Comparison of ENCODE assay signal across 8 cellular contexts in genomic region chr14:50599700-50600444, GRCh38. TPM values are rescaled to one million over a fixed set of nuclear protein-coding genes. Genes with fewer than 3 reads are reported as not detected.
A peak's percentile ranks its signal among the peaks of the same experiment; 100 is the strongest.
DNase-seq lines count a peak whose midpoint lies in the region; ATAC-seq, FAIRE-seq and TF ChIP-seq lines count a peak whose summit lies in the region.

No MANE protein-coding gene starts in this region.

- CTCF ChIA-PET in H1 (lab: Charles Lee; ENCODE audit: partially characterized antibody): interaction anchor here (0.6 to 7.0 kb wide), 16 partner anchors 8 to 351 kb away, joined by 3 to 65 read pairs (median 4); no protein-coding TSS in a partner anchor

- H3K56ac ChIP-seq in H1 (replicated peaks; ENCODE audit: insufficient read length, low read depth, low read length): no peak overlapping the region

- POLR2A ChIA-PET in H1 (lab: Charles Lee; ENCODE audit: partially characterized antibody): no interaction called here

- H3K36me3 Mint-ChIP-seq in natural killer cell: no peaks in the 10 kb centered on the region
- H3K36me3 Mint-ChIP-seq in natural killer cell treated with Interleukin-12 subunit alpha and Interleukin-12 subunit beta and Interleukin-15 and Interleukin-18, amount 100 ng/mL, for 72 hours: no peaks in the 10 kb centered on the region

- H3K79me2 ChIP-seq in H1 (ENCODE audit: control insufficient read depth in 1 of 2, insufficient read depth in 2 of 2, low read length in 2 of 2): no peaks in the 10 kb centered on the region

- no peak overlapping the region for H4K8ac ChIP-seq in H1 (ENCODE audit: extremely low read depth, insufficient read depth, low read length)

- H2BK5ac ChIP-seq in H1 (ENCODE audit: low read depth, low read length): no peak overlapping the region

- H3K18ac ChIP-seq in H1 (ENCODE audit: extremely low read depth, low read length): no peak overlapping the region

- no peak overlapping the region for H2BK120ac ChIP-seq in H1 (replicated peaks; ENCODE audit: low read depth, low read length)

- FAIRE-seq in H1 (lab: Jason Lieb, UNC): peak; percentile 68

- no peak overlapping the region for H2BK12ac ChIP-seq in H1 (ENCODE audit: low read depth, low read length)

- peak; percentile 69 to 70 for TF ChIP-seq RAD21 in H1 (IDR thresholded peaks at IDR 0.05 in 1 of 2, conservative IDR thresholded peaks at IDR 0.05 in 1 of 2; ENCODE audit: low read depth in 2 of 2, low read length in 2 of 2)

- H3K4me1 ChIP-seq in H1 (replicated peaks in 1 of 4; ENCODE audit: control insufficient read depth in 3 of 4, insufficient read depth in 4 of 4, low read length in 3 of 4) (peaks cover 0 to 6% (median 0%) of the 10 kb centered on the region in 4 experiments; a peak in 2 of 7 replicates), mucosa of descending colon (ENCODE audit: low read depth) (no peaks in the 10 kb centered on the region)

- H4K91ac ChIP-seq in H1 (replicated peaks; ENCODE audit: insufficient read length, low read length): no peak overlapping the region

- no peak overlapping the region for H3K23ac ChIP-seq in H1 (ENCODE audit: insufficient read length)

- H3K4ac ChIP-seq in H1 (replicated peaks; ENCODE audit: insufficient read length, low read depth, low read length): no peak overlapping the region

- no peaks in the 10 kb centered on the region for H3K36me3 ChIP-seq in H1 (ENCODE audit: control insufficient read depth in 2 of 4, insufficient read depth in 4 of 4, low read length in 3 of 4)
- no peaks in the 10 kb centered on the region for H3K36me3 ChIP-seq in mucosa of descending colon (ENCODE audit: low read depth)

- no peak for TF ChIP-seq EP300 in H1 (IDR thresholded peaks at IDR 0.05; ENCODE audit: borderline replicate concordance in 1 of 2, low read depth in 2 of 2, low read length in 2 of 2)

- no peak overlapping the region for H3K27ac ChIP-seq in H1 (ENCODE audit: low read depth, low read length)

- H3K9me3 ChIP-seq in H1 (ENCODE audit: insufficient read depth in 2 of 2, low read depth in 1 of 2, low read length in 1 of 2) (no peaks in the 10 kb centered on the region), mucosa of descending colon (no peaks in the 10 kb centered on the region)

- no peaks in the 10 kb centered on the region for H3K27me3 Mint-ChIP-seq in natural killer cell (ENCODE audit: low read depth in 2 of 2)
- H3K27me3 Mint-ChIP-seq in natural killer cell treated with Interleukin-12 subunit alpha and Interleukin-12 subunit beta and Interleukin-15 and Interleukin-18, amount 100 ng/mL, for 72 hours: no peaks in the 10 kb centered on the region

- intact Hi-C loops in natural killer cell (cut with micrococcal nuclease): loop anchor here (10.0 kb wide), 2 partner anchors 175 to 265 kb away; no protein-coding TSS in a partner anchor
- intact Hi-C loops in mucosa of descending colon (cut with DNase I, micrococcal nuclease): loop anchor here in 1 of 2 donors (10.0 kb wide), 1 partner anchor 175 kb away; no protein-coding TSS in a partner anchor

- H2BK20ac ChIP-seq in H1 (ENCODE audit: low read length): no peak overlapping the region

- TF ChIP-seq CTCF in natural killer cell (IDR thresholded peaks at IDR 0.05): peak; percentile 10
- TF ChIP-seq CTCF in H1 (IDR thresholded peaks at IDR 0.05; ENCODE audit: control extremely low read depth in 1 of 3, insufficient read depth in 1 of 3, low read depth in 1 of 3, low read length in 3 of 3): peak in 2 of 3 experiments; percentile 45 to 47; a peak in 2 of 4 replicates
- TF ChIP-seq CTCF in mucosa of descending colon (IDR thresholded peaks at IDR 0.05): no peak

- H3K9me3 Mint-ChIP-seq in natural killer cell: no peaks in the 10 kb centered on the region
- H3K9me3 Mint-ChIP-seq in natural killer cell treated with Interleukin-12 subunit alpha and Interleukin-12 subunit beta and Interleukin-15 and Interleukin-18, amount 100 ng/mL, for 72 hours: no peaks in the 10 kb centered on the region

- TF ChIP-seq POLR2A in H1 (IDR thresholded peaks at IDR 0.05; ENCODE audit: control extremely low read depth in 1 of 2, low read depth in 2 of 2, low read length in 2 of 2): no peak

- DNase-seq in natural killer cell (no peak), NCI-H460 (ENCODE audit: extremely low read depth, low read depth) (peak; percentile 64), H1 (ENCODE audit: low read depth in 1 of 2, low spot score in 2 of 2) (no peak), mucosa of descending colon (peak in 1 of 3 donors; percentile 24), NCI-H774 (lab: John Stamatoyannopoulos, UW) (no peak)
- no peak for DNase-seq in natural killer cell treated with Interleukin-12 subunit alpha and Interleukin-12 subunit beta and Interleukin-15 and Interleukin-18, amount 100 ng/mL, for 72 hours (ENCODE audit: low spot score)
- DNase-seq in activated effector memory CD4-positive, alpha-beta T cell treated with anti-CD3 and anti-CD28 coated beads, Interleukin-2, amount 50 U/mL, for 16 hours: no peak

- no peak overlapping the region for H3K27ac Mint-ChIP-seq in natural killer cell
- no peak overlapping the region for H3K27ac Mint-ChIP-seq in natural killer cell treated with Interleukin-12 subunit alpha and Interleukin-12 subunit beta and Interleukin-15 and Interleukin-18, amount 100 ng/mL, for 72 hours

- H2BK15ac ChIP-seq in H1 (ENCODE audit: low read length): no peak overlapping the region

- peak overlapping the region; percentile 77 for H4K5ac ChIP-seq in H1 (ENCODE audit: insufficient read length, low read depth, low read length)

- H3K4me3 ChIP-seq in H1 (ENCODE audit: extremely low read depth in 1 of 4, insufficient read depth in 2 of 4, low read depth in 3 of 4, low read length in 4 of 4): no peak overlapping the region; a peak in 1 of 8 replicates
- no peak overlapping the region for H3K4me3 ChIP-seq in mucosa of descending colon

- H3K4me2 ChIP-seq in H1 (ENCODE audit: insufficient read depth in 1 of 2, low read depth in 2 of 2, low read length in 2 of 2): no peak overlapping the region

- no peak overlapping the region for H2AFZ ChIP-seq in H1 (ENCODE audit: low read length)

- H3K79me1 ChIP-seq in H1 (ENCODE audit: low read depth, low read length): no peaks in the 10 kb centered on the region

- no peaks in the 10 kb centered on the region; the same call in 1 of the 2 replicates for H3K23me2 ChIP-seq in H1 (ENCODE audit: low read depth, low read length)

- no peak overlapping the region for H3K4me3 Mint-ChIP-seq in natural killer cell
- H3K4me3 Mint-ChIP-seq in natural killer cell treated with Interleukin-12 subunit alpha and Interleukin-12 subunit beta and Interleukin-15 and Interleukin-18, amount 100 ng/mL, for 72 hours: no peak overlapping the region

- no peak overlapping the region for H3K14ac ChIP-seq in H1 (ENCODE audit: insufficient read length)

- H3K4me1 Mint-ChIP-seq in natural killer cell: no peaks in the 10 kb centered on the region
- H3K4me1 Mint-ChIP-seq in natural killer cell treated with Interleukin-12 subunit alpha and Interleukin-12 subunit beta and Interleukin-15 and Interleukin-18, amount 100 ng/mL, for 72 hours (ENCODE audit: low read depth in 2 of 2): no peaks in the 10 kb centered on the region

- H2AK5ac ChIP-seq in H1 (ENCODE audit: low read depth, low read length): no peak overlapping the region

- 44% methylated on average over 4 of the region's 4 CpGs; no CpG with 5 or more reads in 1 of the 2 experiments for WGBS in H1 (ENCODE audit: extremely low coverage in 1 of 2, insufficient coverage in 1 of 2, insufficient read length in 1 of 2, insufficient replicate concordance in 2 of 2, low coverage in 1 of 2, low lambda C conversion rate in 2 of 2, missing lambda C conversion rate in 1 of 2), 2 experiments

- no peaks in the 10 kb centered on the region for H4K20me1 ChIP-seq in H1 (replicated peaks in 1 of 2; ENCODE audit: control insufficient read depth in 1 of 2, insufficient read depth in 2 of 2, low read length in 2 of 2)

- no peaks in the 10 kb centered on the region for H3K27me3 ChIP-seq in H1 (replicated peaks in 1 of 4; ENCODE audit: control insufficient read depth in 3 of 4, extremely low read depth in 1 of 4, insufficient read depth in 3 of 4, low read length in 3 of 4)

- no peak overlapping the region for H3K9ac ChIP-seq in H1 (replicated peaks in 1 of 4; ENCODE audit: extremely low read depth in 1 of 4, low read depth in 3 of 4, low read length in 3 of 4)

- ATAC-seq in natural killer cell (no peak), mucosa of descending colon (peak; percentile 57), HG02642 (IDR thresholded peaks at IDR 0.05; ENCODE audit: poor library complexity, unreplicated experiment) (no peak)
- no peak for ATAC-seq in natural killer cell treated with Interleukin-12 subunit alpha and Interleukin-12 subunit beta and Interleukin-15 and Interleukin-18, amount 100 ng/mL, for 72 hours

TF ChIP-seq in H1, 55 proteins besides CTCF, POLR2A, EP300 and RAD21 (continues in another document):
- TF ChIP-seq EGR1 (IDR thresholded peaks at IDR 0.05; ENCODE audit: borderline replicate concordance, low read depth, low read length) (no peak), CBX8 (IDR thresholded peaks at IDR 0.05; ENCODE audit: borderline replicate concordance, low read depth, low read length) (no peak), ASH2L (IDR thresholded peaks at IDR 0.05; ENCODE audit: low read length) (no peak), POLR2AphosphoS5 (IDR thresholded peaks at IDR 0.05; ENCODE audit: low read depth, low read length) (no peak), FOSL1 (IDR thresholded peaks at IDR 0.05; ENCODE audit: insufficient read depth, low read depth, low read length) (no peak), MAFK (IDR thresholded peaks at IDR 0.05; ENCODE audit: low read depth, low read length) (0 out of 2 replicates have a peak, but pooled peaks have one; percentile 14), KDM1A (IDR thresholded peaks at IDR 0.05; ENCODE audit: borderline replicate concordance, low read length) (no peak), POU5F1 (IDR thresholded peaks at IDR 0.05; ENCODE audit: low read depth, low read length) (no peak)

RNA-seq across cellular contexts. Expression of gene ATL1, which starts 39.9 kb away (rescaled TPM):
- total RNA-seq in natural killer cell: 1 to 10 TPM; 1.6 to 3.8 (median 2.4) TPM
- total RNA-seq in natural killer cell treated with Interleukin-12 subunit alpha and Interleukin-12 subunit beta and Interleukin-15 and Interleukin-18, amount 100 ng/mL, for 72 hours: 1 to 10 TPM in 1 of 2 donors, under 1 TPM in 1; 0.62 to 1.8 TPM
- total RNA-seq in NCI-H460 (2014; rRNA removed; shearing (Covaris generic)): 2.4 and 2.7 TPM in 2 replicates
- polyA plus RNA-seq in NCI-H460 (2014; cell fraction: nucleus; rRNA removed): 1.3 and 12.1 TPM in 2 replicates
- total RNA-seq in H1 (2021; fragmentation: NEBNext Ultra II Directional; extraction: Animal tissue kit (Norgen Biotek cat#: 25700)): 4.2 and 5.9 TPM in 2 replicates
- polyA plus RNA-seq in H1 (2011; rRNA removed): 2.1 and 4.0 TPM in 2 replicates
- 4.3 TPM for polyA plus RNA-seq in H1 (2011; cell fraction: cytosol; rRNA removed)
- 3.4 TPM for polyA plus RNA-seq in H1 (2011; cell fraction: nucleus; rRNA removed)
- polyA plus RNA-seq in H1 (2012, experiment 1 of 2): 3.9 to 5.0 TPM (median 4.6 TPM) in 4 replicates
- 0.38 TPM for polyA plus RNA-seq in H1 (2012, experiment 2 of 2)
- polyA plus RNA-seq in H1 (2013, experiment 1 of 2): 4.5 TPM
- 5.7 TPM for polyA plus RNA-seq in H1 (2013, experiment 2 of 2)
- 6.0 and 7.2 TPM in 2 replicates for polyA minus RNA-seq in H1 (2011; rRNA and poly(A)+ RNA removed)
- 6.2 TPM for polyA minus RNA-seq in H1 (2011; cell fraction: cytosol; rRNA and poly(A)+ RNA removed)
- 8.5 TPM for polyA minus RNA-seq in H1 (2011; cell fraction: nucleus; rRNA and poly(A)+ RNA removed)
- 10 to 100 TPM; 12.0 to 15.1 (median 13.1) TPM for total RNA-seq in mucosa of descending colon
